Comparison of ENCODE assay signal across 1 cellular context in the genomic region with DNA sequence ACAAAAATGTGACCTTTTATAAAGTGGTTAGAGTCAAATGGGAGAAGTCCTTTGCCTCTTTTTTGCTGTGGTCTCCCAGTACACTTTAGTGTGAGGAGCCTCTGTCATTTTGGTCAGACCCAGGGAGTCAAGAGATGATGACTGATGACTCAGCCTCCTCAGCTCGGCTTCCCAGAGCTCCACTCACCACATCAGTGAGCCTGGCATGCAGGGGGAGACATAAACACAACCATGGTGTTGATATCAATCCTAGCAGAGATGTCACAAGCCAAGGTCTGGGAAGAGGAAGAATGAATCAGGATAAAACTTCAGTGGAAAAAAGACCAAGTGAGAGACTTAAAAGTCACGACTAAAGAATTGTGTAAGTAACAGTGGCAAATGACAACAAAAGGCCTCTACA.
TF ChIP-seq lines count a peak whose summit lies in the region.

No MANE protein-coding gene starts in this region.

TF ChIP-seq in HEK293, 187 proteins besides CTCF, POLR2A, EP300 and RAD21 (continued from another document):
- TF ChIP-seq, protein P1, sequence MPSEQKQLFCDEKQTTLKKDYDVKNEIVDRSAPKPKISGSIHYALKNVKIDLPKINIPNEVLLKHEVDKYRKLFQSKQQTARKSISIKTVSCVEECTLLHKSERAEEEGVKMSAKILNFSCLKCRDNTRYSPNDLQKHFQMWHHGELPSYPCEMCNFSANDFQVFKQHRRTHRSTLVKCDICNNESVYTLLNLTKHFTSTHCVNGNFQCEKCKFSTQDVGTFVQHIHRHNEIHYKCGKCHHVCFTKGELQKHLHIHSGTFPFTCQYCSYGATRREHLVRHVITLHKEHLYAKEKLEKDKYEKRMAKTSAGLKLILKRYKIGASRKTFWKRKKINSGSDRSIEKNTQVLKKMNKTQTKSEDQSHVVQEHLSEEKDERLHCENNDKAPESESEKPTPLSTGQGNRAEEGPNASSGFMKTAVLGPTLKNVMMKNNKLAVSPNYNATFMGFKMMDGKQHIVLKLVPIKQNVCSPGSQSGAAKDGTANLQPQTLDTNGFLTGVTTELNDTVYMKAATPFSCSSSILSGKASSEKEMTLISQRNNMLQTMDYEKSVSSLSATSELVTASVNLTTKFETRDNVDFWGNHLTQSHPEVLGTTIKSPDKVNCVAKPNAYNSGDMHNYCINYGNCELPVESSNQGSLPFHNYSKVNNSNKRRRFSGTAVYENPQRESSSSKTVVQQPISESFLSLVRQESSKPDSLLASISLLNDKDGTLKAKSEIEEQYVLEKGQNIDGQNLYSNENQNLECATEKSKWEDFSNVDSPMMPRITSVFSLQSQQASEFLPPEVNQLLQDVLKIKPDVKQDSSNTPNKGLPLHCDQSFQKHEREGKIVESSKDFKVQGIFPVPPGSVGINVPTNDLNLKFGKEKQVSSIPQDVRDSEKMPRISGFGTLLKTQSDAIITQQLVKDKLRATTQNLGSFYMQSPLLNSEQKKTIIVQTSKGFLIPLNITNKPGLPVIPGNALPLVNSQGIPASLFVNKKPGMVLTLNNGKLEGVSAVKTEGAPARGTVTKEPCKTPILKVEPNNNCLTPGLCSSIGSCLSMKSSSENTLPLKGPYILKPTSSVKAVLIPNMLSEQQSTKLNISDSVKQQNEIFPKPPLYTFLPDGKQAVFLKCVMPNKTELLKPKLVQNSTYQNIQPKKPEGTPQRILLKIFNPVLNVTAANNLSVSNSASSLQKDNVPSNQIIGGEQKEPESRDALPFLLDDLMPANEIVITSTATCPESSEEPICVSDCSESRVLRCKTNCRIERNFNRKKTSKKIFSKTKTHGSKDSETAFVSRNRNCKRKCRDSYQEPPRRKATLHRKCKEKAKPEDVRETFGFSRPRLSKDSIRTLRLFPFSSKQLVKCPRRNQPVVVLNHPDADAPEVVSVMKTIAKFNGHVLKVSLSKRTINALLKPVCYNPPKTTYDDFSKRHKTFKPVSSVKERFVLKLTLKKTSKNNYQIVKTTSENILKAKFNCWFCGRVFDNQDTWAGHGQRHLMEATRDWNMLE (tag by site-specific recombination; conservative IDR thresholded peaks at IDR 0.05; ENCODE audit: low read depth), result peak; percentile 23; the same call in 1 of the 2 replicates
- TF ChIP-seq ZNF140 (tag by site-specific recombination; IDR thresholded peaks at IDR 0.05), result no peak
- no peak for TF ChIP-seq ZNF23 (tag by site-specific recombination; IDR thresholded peaks at IDR 0.05; ENCODE audit: borderline replicate concordance)
- TF ChIP-seq, protein P2, sequence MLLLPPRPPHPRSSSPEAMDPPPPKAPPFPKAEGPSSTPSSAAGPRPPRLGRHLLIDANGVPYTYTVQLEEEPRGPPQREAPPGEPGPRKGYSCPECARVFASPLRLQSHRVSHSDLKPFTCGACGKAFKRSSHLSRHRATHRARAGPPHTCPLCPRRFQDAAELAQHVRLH (tag by site-specific recombination; IDR thresholded peaks at IDR 0.05), result no peak
- TF ChIP-seq, protein P3, sequence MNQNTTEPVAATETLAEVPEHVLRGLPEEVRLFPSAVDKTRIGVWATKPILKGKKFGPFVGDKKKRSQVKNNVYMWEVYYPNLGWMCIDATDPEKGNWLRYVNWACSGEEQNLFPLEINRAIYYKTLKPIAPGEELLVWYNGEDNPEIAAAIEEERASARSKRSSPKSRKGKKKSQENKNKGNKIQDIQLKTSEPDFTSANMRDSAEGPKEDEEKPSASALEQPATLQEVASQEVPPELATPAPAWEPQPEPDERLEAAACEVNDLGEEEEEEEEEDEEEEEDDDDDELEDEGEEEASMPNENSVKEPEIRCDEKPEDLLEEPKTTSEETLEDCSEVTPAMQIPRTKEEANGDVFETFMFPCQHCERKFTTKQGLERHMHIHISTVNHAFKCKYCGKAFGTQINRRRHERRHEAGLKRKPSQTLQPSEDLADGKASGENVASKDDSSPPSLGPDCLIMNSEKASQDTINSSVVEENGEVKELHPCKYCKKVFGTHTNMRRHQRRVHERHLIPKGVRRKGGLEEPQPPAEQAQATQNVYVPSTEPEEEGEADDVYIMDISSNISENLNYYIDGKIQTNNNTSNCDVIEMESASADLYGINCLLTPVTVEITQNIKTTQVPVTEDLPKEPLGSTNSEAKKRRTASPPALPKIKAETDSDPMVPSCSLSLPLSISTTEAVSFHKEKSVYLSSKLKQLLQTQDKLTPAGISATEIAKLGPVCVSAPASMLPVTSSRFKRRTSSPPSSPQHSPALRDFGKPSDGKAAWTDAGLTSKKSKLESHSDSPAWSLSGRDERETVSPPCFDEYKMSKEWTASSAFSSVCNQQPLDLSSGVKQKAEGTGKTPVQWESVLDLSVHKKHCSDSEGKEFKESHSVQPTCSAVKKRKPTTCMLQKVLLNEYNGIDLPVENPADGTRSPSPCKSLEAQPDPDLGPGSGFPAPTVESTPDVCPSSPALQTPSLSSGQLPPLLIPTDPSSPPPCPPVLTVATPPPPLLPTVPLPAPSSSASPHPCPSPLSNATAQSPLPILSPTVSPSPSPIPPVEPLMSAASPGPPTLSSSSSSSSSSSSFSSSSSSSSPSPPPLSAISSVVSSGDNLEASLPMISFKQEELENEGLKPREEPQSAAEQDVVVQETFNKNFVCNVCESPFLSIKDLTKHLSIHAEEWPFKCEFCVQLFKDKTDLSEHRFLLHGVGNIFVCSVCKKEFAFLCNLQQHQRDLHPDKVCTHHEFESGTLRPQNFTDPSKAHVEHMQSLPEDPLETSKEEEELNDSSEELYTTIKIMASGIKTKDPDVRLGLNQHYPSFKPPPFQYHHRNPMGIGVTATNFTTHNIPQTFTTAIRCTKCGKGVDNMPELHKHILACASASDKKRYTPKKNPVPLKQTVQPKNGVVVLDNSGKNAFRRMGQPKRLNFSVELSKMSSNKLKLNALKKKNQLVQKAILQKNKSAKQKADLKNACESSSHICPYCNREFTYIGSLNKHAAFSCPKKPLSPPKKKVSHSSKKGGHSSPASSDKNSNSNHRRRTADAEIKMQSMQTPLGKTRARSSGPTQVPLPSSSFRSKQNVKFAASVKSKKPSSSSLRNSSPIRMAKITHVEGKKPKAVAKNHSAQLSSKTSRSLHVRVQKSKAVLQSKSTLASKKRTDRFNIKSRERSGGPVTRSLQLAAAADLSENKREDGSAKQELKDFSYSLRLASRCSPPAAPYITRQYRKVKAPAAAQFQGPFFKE (tag by site-specific recombination; IDR thresholded peaks at IDR 0.05; ENCODE audit: borderline replicate concordance), result no peak
- 0 out of 2 replicates have a peak, but pooled peaks have one; percentile 11 for TF ChIP-seq ZIC2 (tag by site-specific recombination; IDR thresholded peaks at IDR 0.05)
- no peak for TF ChIP-seq ZFP3 (tag by site-specific recombination; IDR thresholded peaks at IDR 0.05; ENCODE audit: low read depth)
